In the genomic region with DNA sequence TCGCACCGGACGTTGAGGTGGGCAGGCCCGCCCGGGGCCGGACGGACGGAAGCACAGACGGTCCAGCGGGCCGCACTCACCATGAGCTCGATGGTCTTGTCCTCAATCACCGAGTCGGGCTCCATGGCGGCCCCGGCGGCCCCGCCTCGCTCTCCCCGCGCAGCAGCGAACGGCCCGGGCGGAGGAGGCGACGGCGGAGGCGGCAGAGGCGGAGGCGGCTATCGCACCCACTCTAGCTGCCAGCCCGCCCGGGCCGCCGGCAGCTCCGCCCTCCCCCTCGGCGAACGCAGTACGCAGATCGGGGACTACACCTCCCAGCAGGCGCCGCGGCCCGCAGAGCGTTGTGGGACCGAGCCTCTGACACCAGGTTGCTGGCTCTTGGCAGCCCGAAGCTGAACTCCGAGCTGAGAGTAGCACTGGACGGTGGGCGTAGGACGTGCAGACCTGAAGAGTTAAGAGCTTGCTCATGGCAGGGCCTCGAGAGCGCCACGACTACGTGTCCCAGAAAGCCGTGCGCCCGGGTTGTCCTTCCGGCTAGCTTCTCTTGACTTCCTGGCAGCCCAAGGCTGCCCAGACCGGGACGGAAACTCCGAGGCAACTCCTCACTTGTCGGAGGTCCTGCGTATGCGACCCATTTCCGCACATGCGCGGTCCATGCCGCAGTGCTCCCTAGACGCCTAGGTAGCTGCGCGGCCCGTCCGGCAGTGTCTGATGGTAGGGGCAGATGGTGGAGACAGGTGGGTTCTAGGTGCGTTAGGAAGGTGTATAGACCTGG, we compare ENCODE assay signal across 1 cellular context.
TF ChIP-seq lines count a peak whose summit lies in the region.

Gene FBXW11 (minus strand): TSS at position 261 of the 775 bp plus-strand sequence. CDS start 136 bp downstream, at position 125.

TF ChIP-seq in HEK293, 187 proteins besides CTCF, POLR2A, EP300 and RAD21 (continued from another document and continues in another):
- TF ChIP-seq, protein P1, sequence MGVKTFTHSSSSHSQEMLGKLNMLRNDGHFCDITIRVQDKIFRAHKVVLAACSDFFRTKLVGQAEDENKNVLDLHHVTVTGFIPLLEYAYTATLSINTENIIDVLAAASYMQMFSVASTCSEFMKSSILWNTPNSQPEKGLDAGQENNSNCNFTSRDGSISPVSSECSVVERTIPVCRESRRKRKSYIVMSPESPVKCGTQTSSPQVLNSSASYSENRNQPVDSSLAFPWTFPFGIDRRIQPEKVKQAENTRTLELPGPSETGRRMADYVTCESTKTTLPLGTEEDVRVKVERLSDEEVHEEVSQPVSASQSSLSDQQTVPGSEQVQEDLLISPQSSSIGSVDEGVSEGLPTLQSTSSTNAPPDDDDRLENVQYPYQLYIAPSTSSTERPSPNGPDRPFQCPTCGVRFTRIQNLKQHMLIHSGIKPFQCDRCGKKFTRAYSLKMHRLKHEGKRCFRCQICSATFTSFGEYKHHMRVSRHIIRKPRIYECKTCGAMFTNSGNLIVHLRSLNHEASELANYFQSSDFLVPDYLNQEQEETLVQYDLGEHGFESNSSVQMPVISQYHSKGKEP (tag by site-specific recombination; IDR thresholded peaks at IDR 0.05), result peak; percentile 9; the same call in 1 of the 2 replicates
- TF ChIP-seq, protein P2, sequence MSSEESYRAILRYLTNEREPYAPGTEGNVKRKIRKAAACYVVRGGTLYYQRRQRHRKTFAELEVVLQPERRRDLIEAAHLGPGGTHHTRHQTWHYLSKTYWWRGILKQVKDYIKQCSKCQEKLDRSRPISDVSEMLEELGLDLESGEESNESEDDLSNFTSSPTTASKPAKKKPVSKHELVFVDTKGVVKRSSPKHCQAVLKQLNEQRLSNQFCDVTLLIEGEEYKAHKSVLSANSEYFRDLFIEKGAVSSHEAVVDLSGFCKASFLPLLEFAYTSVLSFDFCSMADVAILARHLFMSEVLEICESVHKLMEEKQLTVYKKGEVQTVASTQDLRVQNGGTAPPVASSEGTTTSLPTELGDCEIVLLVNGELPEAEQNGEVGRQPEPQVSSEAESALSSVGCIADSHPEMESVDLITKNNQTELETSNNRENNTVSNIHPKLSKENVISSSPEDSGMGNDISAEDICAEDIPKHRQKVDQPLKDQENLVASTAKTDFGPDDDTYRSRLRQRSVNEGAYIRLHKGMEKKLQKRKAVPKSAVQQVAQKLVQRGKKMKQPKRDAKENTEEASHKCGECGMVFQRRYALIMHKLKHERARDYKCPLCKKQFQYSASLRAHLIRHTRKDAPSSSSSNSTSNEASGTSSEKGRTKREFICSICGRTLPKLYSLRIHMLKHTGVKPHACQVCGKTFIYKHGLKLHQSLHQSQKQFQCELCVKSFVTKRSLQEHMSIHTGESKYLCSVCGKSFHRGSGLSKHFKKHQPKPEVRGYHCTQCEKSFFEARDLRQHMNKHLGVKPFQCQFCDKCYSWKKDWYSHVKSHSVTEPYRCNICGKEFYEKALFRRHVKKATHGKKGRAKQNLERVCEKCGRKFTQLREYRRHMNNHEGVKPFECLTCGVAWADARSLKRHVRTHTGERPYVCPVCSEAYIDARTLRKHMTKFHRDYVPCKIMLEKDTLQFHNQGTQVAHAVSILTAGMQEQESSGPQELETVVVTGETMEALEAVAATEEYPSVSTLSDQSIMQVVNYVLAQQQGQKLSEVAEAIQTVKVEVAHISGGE (tag by site-specific recombination; conservative IDR thresholded peaks at IDR 0.05; ENCODE audit: low read depth), result peak; percentile 98
- TF ChIP-seq ZSCAN5A (tag by site-specific recombination; IDR thresholded peaks at IDR 0.05) (0 out of 2 replicates have a peak, but pooled peaks have one; percentile 77), YY1 (tag by site-specific recombination; IDR thresholded peaks at IDR 0.05) (peak; percentile 68; the same call in 1 of the 2 replicates), ZNF549 (tag by site-specific recombination; IDR thresholded peaks at IDR 0.05) (no peak), ZNF544 (tag by site-specific recombination; IDR thresholded peaks at IDR 0.05) (no peak), ZNF140 (tag by site-specific recombination; IDR thresholded peaks at IDR 0.05) (no peak), ZNF624 (tag by site-specific recombination; IDR thresholded peaks at IDR 0.05) (no peak), ELK4 (IDR thresholded peaks at IDR 0.05; ENCODE audit: borderline replicate concordance, low read depth, low read length) (no peak), ZNF558 (tag by site-specific recombination; IDR thresholded peaks at IDR 0.05) (no peak), KLF16 (tag by site-specific recombination; IDR thresholded peaks at IDR 0.05) (0 out of 2 replicates have a peak, but pooled peaks have one; percentile 63), HIC1 (tag by site-specific recombination; IDR thresholded peaks at IDR 0.05) (peak; percentile 64; the same call in 1 of the 2 replicates), ZNF157 (tag by site-specific recombination; IDR thresholded peaks at IDR 0.05) (no peak), ZFP3 (tag by site-specific recombination; IDR thresholded peaks at IDR 0.05; ENCODE audit: low read depth) (peak; percentile 60; the same call in 1 of the 2 replicates), ZNF785 (tag by site-specific recombination; IDR thresholded peaks at IDR 0.05) (no peak), ZBTB8A (tag by site-specific recombination; IDR thresholded peaks at IDR 0.05) (peak; percentile 43), ZSCAN16 (tag by site-specific recombination; IDR thresholded peaks at IDR 0.05) (no peak), ZNF366 (tag by site-specific recombination; conservative IDR thresholded peaks at IDR 0.05) (no peak), GLI2 (tag by site-specific recombination; IDR thresholded peaks at IDR 0.05; ENCODE audit: borderline replicate concordance, low read depth) (no peak), ZNF223 (tag by site-specific recombination; IDR thresholded peaks at IDR 0.05) (peak; percentile 20; the same call in 1 of the 2 replicates), ZNF394 (tag by site-specific recombination; IDR thresholded peaks at IDR 0.05; ENCODE audit: borderline replicate concordance) (peak; percentile 77), ZNF148 (tag by site-specific recombination; IDR thresholded peaks at IDR 0.05; ENCODE audit: borderline replicate concordance) (no peak), ZNF660 (tag by site-specific recombination; IDR thresholded peaks at IDR 0.05) (peak; percentile 85), ZNF610 (tag by site-specific recombination; IDR thresholded peaks at IDR 0.05; ENCODE audit: borderline replicate concordance) (no peak), ZNF2 (tag by site-specific recombination; IDR thresholded peaks at IDR 0.05) (peak; percentile 94; the same call in 1 of the 2 replicates), TCF7L2 (IDR thresholded peaks at IDR 0.05; ENCODE audit: borderline replicate concordance, low read depth, low read length) (no peak), ZNF792 (tag by site-specific recombination; IDR thresholded peaks at IDR 0.05) (no peak), GFI1B (tag by site-specific recombination; IDR thresholded peaks at IDR 0.05) (no peak), ZNF146 (tag by site-specific recombination; IDR thresholded peaks at IDR 0.05) (no peak), ZNF18 (tag by site-specific recombination; IDR thresholded peaks at IDR 0.05) (no peak), BCL6B (tag by site-specific recombination; IDR thresholded peaks at IDR 0.05) (no peak), ZNF169 (tag by site-specific recombination; IDR thresholded peaks at IDR 0.05) (no peak), ZNF555 (tag by site-specific recombination; conservative IDR thresholded peaks at IDR 0.05) (no peak), ZBTB1 (tag by site-specific recombination; IDR thresholded peaks at IDR 0.05) (no peak), ZNF654 (tag by site-specific recombination; IDR thresholded peaks at IDR 0.05; ENCODE audit: low read depth) (no peak)
- TF ChIP-seq, protein P3, sequence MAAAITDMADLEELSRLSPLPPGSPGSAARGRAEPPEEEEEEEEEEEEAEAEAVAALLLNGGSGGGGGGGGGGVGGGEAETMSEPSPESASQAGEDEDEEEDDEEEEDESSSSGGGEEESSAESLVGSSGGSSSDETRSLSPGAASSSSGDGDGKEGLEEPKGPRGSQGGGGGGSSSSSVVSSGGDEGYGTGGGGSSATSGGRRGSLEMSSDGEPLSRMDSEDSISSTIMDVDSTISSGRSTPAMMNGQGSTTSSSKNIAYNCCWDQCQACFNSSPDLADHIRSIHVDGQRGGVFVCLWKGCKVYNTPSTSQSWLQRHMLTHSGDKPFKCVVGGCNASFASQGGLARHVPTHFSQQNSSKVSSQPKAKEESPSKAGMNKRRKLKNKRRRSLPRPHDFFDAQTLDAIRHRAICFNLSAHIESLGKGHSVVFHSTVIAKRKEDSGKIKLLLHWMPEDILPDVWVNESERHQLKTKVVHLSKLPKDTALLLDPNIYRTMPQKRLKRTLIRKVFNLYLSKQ (tag by site-specific recombination; IDR thresholded peaks at IDR 0.05; ENCODE audit: borderline replicate concordance), result no peak
- TF ChIP-seq, protein P4, sequence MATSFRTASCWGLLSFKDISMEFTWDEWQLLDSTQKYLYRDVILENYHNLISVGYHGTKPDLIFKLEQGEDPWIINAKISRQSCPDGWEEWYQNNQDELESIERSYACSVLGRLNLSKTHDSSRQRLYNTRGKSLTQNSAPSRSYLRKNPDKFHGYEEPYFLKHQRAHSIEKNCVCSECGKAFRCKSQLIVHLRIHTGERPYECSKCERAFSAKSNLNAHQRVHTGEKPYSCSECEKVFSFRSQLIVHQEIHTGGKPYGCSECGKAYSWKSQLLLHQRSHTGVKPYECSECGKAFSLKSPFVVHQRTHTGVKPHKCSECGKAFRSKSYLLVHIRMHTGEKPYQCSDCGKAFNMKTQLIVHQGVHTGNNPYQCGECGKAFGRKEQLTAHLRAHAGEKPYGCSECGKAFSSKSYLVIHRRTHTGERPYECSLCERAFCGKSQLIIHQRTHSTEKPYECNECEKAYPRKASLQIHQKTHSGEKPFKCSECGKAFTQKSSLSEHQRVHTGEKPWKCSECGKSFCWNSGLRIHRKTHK (tag by site-specific recombination; IDR thresholded peaks at IDR 0.05), result no peak
